1 cellular context compared by ENCODE assay signal in the genomic region with DNA sequence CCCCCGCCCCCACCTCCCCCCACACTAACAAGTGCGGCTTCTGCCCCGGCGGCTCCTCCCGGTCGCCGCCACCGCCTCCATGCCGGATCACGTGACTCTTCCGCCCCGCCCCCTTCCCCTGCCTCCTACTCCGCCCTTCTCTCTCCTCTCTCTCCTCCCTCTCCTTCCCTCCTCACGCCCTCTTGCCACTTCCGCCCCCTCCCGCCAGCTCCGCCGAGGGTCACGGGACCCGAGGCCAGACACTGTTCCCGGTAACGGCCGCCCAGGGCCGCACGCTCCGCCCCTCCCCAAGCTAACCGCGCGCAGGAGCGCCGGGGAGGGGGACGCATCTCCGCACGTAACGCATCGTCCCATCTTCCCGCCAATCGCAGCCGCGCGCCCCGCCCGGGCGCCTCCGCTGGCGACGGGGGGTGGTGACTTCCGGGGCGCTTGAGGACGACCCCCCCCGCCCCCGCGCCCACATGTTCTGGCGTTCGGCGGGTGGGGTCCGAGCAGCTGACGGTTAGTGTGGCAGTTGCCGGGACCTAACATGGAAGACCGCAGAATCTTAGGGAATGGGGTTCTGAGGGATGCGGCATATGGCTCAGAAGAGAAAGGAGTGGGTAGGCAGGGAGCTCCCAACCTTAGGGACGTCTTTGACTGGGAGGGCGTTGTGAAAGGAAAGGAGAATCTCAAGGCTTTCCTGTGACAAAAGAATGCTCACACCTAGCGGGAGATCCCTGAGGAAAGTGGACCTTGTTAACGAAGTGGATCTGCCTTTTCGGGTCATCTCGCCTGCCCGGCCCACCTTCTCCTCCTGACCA.
A peak's percentile ranks its signal among the peaks of the same experiment; 100 is the strongest.
TF ChIP-seq lines count a peak whose summit lies in the region.

A gene with protein sequence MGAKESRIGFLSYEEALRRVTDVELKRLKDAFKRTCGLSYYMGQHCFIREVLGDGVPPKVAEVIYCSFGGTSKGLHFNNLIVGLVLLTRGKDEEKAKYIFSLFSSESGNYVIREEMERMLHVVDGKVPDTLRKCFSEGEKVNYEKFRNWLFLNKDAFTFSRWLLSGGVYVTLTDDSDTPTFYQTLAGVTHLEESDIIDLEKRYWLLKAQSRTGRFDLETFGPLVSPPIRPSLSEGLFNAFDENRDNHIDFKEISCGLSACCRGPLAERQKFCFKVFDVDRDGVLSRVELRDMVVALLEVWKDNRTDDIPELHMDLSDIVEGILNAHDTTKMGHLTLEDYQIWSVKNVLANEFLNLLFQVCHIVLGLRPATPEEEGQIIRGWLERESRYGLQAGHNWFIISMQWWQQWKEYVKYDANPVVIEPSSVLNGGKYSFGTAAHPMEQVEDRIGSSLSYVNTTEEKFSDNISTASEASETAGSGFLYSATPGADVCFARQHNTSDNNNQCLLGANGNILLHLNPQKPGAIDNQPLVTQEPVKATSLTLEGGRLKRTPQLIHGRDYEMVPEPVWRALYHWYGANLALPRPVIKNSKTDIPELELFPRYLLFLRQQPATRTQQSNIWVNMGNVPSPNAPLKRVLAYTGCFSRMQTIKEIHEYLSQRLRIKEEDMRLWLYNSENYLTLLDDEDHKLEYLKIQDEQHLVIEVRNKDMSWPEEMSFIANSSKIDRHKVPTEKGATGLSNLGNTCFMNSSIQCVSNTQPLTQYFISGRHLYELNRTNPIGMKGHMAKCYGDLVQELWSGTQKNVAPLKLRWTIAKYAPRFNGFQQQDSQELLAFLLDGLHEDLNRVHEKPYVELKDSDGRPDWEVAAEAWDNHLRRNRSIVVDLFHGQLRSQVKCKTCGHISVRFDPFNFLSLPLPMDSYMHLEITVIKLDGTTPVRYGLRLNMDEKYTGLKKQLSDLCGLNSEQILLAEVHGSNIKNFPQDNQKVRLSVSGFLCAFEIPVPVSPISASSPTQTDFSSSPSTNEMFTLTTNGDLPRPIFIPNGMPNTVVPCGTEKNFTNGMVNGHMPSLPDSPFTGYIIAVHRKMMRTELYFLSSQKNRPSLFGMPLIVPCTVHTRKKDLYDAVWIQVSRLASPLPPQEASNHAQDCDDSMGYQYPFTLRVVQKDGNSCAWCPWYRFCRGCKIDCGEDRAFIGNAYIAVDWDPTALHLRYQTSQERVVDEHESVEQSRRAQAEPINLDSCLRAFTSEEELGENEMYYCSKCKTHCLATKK (N-terminal part only) (minus strand): TSS at position 92 of the 803 bp plus-strand sequence. CDS start 194 bp downstream, outside the sequence.

TF ChIP-seq in GM12878, 131 proteins besides CTCF, POLR2A, EP300 and RAD21 (continued from another document and continues in another):
- TF ChIP-seq GATAD2B (conservative IDR thresholded peaks at IDR 0.05; ENCODE audit: low read depth): peak; percentile 75
- TF ChIP-seq ZSCAN29 (IDR thresholded peaks at IDR 0.05): no peak
- TF ChIP-seq, protein P1, sequence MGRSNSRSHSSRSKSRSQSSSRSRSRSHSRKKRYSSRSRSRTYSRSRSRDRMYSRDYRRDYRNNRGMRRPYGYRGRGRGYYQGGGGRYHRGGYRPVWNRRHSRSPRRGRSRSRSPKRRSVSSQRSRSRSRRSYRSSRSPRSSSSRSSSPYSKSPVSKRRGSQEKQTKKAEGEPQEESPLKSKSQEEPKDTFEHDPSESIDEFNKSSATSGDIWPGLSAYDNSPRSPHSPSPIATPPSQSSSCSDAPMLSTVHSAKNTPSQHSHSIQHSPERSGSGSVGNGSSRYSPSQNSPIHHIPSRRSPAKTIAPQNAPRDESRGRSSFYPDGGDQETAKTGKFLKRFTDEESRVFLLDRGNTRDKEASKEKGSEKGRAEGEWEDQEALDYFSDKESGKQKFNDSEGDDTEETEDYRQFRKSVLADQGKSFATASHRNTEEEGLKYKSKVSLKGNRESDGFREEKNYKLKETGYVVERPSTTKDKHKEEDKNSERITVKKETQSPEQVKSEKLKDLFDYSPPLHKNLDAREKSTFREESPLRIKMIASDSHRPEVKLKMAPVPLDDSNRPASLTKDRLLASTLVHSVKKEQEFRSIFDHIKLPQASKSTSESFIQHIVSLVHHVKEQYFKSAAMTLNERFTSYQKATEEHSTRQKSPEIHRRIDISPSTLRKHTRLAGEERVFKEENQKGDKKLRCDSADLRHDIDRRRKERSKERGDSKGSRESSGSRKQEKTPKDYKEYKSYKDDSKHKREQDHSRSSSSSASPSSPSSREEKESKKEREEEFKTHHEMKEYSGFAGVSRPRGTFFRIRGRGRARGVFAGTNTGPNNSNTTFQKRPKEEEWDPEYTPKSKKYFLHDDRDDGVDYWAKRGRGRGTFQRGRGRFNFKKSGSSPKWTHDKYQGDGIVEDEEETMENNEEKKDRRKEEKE (IDR thresholded peaks at IDR 0.05): no peak
- 0 out of 2 replicates have a peak, but pooled peaks have one; percentile 75 for TF ChIP-seq SMARCA5 (IDR thresholded peaks at IDR 0.05)
- peak; percentile 81; the same call in 1 of the 2 replicates for TF ChIP-seq MXI1 (IDR thresholded peaks at IDR 0.05; ENCODE audit: low read depth, low read length)
- TF ChIP-seq RAD51 (IDR thresholded peaks at IDR 0.05): peak; percentile 99
- peak; percentile 84 for TF ChIP-seq KLF5 (IDR thresholded peaks at IDR 0.05; ENCODE audit: partially characterized antibody)
- peak; percentile 69; the same call in 1 of the 2 replicates for TF ChIP-seq LARP7 (IDR thresholded peaks at IDR 0.05)
- TF ChIP-seq, protein P2, sequence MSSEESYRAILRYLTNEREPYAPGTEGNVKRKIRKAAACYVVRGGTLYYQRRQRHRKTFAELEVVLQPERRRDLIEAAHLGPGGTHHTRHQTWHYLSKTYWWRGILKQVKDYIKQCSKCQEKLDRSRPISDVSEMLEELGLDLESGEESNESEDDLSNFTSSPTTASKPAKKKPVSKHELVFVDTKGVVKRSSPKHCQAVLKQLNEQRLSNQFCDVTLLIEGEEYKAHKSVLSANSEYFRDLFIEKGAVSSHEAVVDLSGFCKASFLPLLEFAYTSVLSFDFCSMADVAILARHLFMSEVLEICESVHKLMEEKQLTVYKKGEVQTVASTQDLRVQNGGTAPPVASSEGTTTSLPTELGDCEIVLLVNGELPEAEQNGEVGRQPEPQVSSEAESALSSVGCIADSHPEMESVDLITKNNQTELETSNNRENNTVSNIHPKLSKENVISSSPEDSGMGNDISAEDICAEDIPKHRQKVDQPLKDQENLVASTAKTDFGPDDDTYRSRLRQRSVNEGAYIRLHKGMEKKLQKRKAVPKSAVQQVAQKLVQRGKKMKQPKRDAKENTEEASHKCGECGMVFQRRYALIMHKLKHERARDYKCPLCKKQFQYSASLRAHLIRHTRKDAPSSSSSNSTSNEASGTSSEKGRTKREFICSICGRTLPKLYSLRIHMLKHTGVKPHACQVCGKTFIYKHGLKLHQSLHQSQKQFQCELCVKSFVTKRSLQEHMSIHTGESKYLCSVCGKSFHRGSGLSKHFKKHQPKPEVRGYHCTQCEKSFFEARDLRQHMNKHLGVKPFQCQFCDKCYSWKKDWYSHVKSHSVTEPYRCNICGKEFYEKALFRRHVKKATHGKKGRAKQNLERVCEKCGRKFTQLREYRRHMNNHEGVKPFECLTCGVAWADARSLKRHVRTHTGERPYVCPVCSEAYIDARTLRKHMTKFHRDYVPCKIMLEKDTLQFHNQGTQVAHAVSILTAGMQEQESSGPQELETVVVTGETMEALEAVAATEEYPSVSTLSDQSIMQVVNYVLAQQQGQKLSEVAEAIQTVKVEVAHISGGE (CRISPR knock-in tag; IDR thresholded peaks at IDR 0.05): peak; percentile 38; the same call in 1 of the 2 replicates
- TF ChIP-seq MTA2 (IDR thresholded peaks at IDR 0.05; ENCODE audit: low read depth): peak; percentile 37
- TF ChIP-seq TBL1XR1 (IDR thresholded peaks at IDR 0.05; ENCODE audit: low read depth, low read length): peak; percentile 10; the same call in 1 of the 2 replicates
- peak; percentile 49 for TF ChIP-seq NRF1 (conservative IDR thresholded peaks at IDR 0.05; ENCODE audit: low read depth, low read length)
- no peak for TF ChIP-seq HSF1 (IDR thresholded peaks at IDR 0.05; ENCODE audit: low read depth, low read length)
- peak; percentile 56 for TF ChIP-seq SIN3A (IDR thresholded peaks at IDR 0.05; ENCODE audit: low read depth, low read length)
- peak; percentile 72 for TF ChIP-seq SPI1 (IDR thresholded peaks at IDR 0.05; ENCODE audit: borderline replicate concordance, insufficient read depth, low read depth, low read length)
- TF ChIP-seq MTA3 (IDR thresholded peaks at IDR 0.05; ENCODE audit: borderline replicate concordance, low read length): no peak
- no peak for TF ChIP-seq HDAC2 (IDR thresholded peaks at IDR 0.05)
- TF ChIP-seq TAF1 (IDR thresholded peaks at IDR 0.05; ENCODE audit: borderline replicate concordance, low read depth, low read length): 0 out of 2 replicates have a peak, but pooled peaks have one; percentile 54
- TF ChIP-seq CREB1 (IDR thresholded peaks at IDR 0.05; ENCODE audit: low read depth): peak; percentile 79
- peak; percentile 67 to 98 for TF ChIP-seq EGR1 (IDR thresholded peaks at IDR 0.05; ENCODE audit: borderline replicate concordance in 1 of 2, low read depth in 2 of 2, low read length in 2 of 2)
- no peak for TF ChIP-seq RELA (IDR thresholded peaks at IDR 0.05; ENCODE audit: borderline replicate concordance, partially characterized antibody)
- TF ChIP-seq, protein P3, sequence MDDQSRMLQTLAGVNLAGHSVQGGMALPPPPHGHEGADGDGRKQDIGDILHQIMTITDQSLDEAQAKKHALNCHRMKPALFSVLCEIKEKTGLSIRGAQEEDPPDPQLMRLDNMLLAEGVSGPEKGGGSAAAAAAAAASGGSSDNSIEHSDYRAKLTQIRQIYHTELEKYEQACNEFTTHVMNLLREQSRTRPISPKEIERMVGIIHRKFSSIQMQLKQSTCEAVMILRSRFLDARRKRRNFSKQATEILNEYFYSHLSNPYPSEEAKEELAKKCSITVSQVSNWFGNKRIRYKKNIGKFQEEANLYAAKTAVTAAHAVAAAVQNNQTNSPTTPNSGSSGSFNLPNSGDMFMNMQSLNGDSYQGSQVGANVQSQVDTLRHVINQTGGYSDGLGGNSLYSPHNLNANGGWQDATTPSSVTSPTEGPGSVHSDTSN (IDR thresholded peaks at IDR 0.05; ENCODE audit: insufficient replicate concordance, low read depth, low read length): no peak
- no peak for TF ChIP-seq FOXM1 (IDR thresholded peaks at IDR 0.05; ENCODE audit: low read depth, low read length)
- TF ChIP-seq HDGF (IDR thresholded peaks at IDR 0.05): peak; percentile 99
- no peak for TF ChIP-seq SP1 (IDR thresholded peaks at IDR 0.05; ENCODE audit: low read depth, low read length)
- TF ChIP-seq SMAD1 (IDR thresholded peaks at IDR 0.05; ENCODE audit: low read depth, partially characterized antibody): peak; percentile 55
- peak; percentile 67 for TF ChIP-seq PKNOX1 (IDR thresholded peaks at IDR 0.05)
- peak; percentile 44; the same call in 1 of the 2 replicates for TF ChIP-seq CBX5 (IDR thresholded peaks at IDR 0.05; ENCODE audit: low read depth)
- peak; percentile 97 to 99 for TF ChIP-seq BHLHE40 (IDR thresholded peaks at IDR 0.05; ENCODE audit: borderline replicate concordance in 1 of 2, low read depth in 2 of 2, low read length in 1 of 2)
- no peak for TF ChIP-seq SUPT20H (IDR thresholded peaks at IDR 0.05; ENCODE audit: borderline replicate concordance, control insufficient read depth, low read depth, low read length)
- TF ChIP-seq NR2C1 (IDR thresholded peaks at IDR 0.05): peak; percentile 67
- TF ChIP-seq RFX5 (IDR thresholded peaks at IDR 0.05; ENCODE audit: low read depth, low read length): peak; percentile 65; the same call in 1 of the 2 replicates
- no peak for TF ChIP-seq BRCA1 (IDR thresholded peaks at IDR 0.05; ENCODE audit: low read depth, low read length)
- TF ChIP-seq MEF2A (IDR thresholded peaks at IDR 0.05; ENCODE audit: insufficient read depth, low read depth, low read length): 0 out of 2 replicates have a peak, but pooled peaks have one; percentile 17
- no peak for TF ChIP-seq TCF3 (IDR thresholded peaks at IDR 0.05; ENCODE audit: borderline replicate concordance, insufficient read depth, low read depth, low read length)
- no peak for TF ChIP-seq TARDBP (IDR thresholded peaks at IDR 0.05; ENCODE audit: borderline replicate concordance)
- TF ChIP-seq EZH2 (IDR thresholded peaks at IDR 0.05; ENCODE audit: borderline replicate concordance, control insufficient read depth, low read depth, low read length): no peak
- peak; percentile 4 for TF ChIP-seq FOS (IDR thresholded peaks at IDR 0.05; ENCODE audit: borderline replicate concordance, extremely low read depth, insufficient read length)
- no peak for TF ChIP-seq PAX8 (IDR thresholded peaks at IDR 0.05)
- 0 out of 2 replicates have a peak, but pooled peaks have one; percentile 1 for TF ChIP-seq JUNB (IDR thresholded peaks at IDR 0.05)
- no peak for TF ChIP-seq CHD1 (IDR thresholded peaks at IDR 0.05; ENCODE audit: low read depth, low read length)
- peak; percentile 46; the same call in 1 of the 2 replicates for TF ChIP-seq POLR2AphosphoS2 (IDR thresholded peaks at IDR 0.05; ENCODE audit: low read depth, low read length)
- no peak for TF ChIP-seq ZNF622 (IDR thresholded peaks at IDR 0.05)
- TF ChIP-seq RUNX3 (IDR thresholded peaks at IDR 0.05; ENCODE audit: low read length): peak; percentile 52; the same call in 1 of the 2 replicates
- peak; percentile 95; the same call in 1 of the 2 replicates for TF ChIP-seq RB1 (IDR thresholded peaks at IDR 0.05; ENCODE audit: borderline replicate concordance)
- no peak for TF ChIP-seq SMC3 (IDR thresholded peaks at IDR 0.05; ENCODE audit: borderline replicate concordance, low read length)
- peak; percentile 60 for TF ChIP-seq SMAD5 (IDR thresholded peaks at IDR 0.05; ENCODE audit: low read depth)
